In the genomic region with DNA sequence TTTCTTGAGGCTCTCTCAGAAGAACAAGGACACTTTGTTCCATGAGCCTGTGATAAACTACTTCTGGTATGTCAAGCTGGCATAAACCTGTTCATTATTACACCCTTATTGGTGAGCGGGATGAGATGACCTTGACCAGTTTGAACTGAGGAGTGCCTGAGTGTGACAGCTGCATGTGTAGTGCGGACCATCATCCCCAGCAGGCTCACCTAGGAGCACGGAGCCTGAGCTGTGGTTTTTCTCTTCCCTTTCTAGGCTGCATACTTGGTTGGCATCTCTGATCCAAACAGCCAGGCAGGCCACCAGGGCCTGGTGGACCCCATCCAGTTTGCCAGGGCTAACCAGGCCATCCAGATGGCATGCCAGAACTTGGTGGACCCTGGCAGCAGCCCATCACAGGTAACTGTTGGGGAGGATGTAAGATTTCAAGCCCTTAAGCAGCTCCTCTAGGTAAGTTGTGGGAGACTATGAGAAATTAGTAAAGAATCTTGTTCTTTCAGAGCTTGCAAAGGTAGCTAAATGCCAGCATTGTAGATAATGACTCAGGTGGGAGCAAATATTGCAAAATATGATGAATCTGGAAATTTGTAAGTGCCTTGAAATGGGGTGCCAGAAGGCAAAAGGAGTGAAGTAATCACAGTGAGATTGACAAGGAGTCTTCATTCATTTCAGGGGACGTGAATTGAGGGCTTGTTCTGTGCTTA, we compare ENCODE assay signal across 13 cellular contexts.
A peak's percentile ranks its signal among the peaks of the same experiment; 100 is the strongest.
DNase-seq lines count a peak whose midpoint lies in the region; ATAC-seq, FAIRE-seq and TF ChIP-seq lines count a peak whose summit lies in the region.
"Had no signal": no experiment of that assay in that cellular context is flagged by ENCODE, and none has a peak within 500 bp of the region (broad histone marks: within the 10 kb centered on the region; RNA-seq: fewer than 3 reads in every experiment).

No MANE protein-coding gene starts in this region.

- H3K4me1 Mint-ChIP-seq in natural killer cell, result no peaks in the 10 kb centered on the region

- H3K27me3 Mint-ChIP-seq in natural killer cell (ENCODE audit: low read depth in 2 of 2), result peaks cover 3 to 6% of the 10 kb centered on the region in 2 donors

- TF ChIP-seq POLR2A in GM12892 (IDR thresholded peaks at IDR 0.05; ENCODE audit: low read depth, low read length), result no peak

- H3K27ac Mint-ChIP-seq in natural killer cell, result no peak overlapping the region

- H3K27me3 ChIP-seq in RWPE2 (ENCODE audit: insufficient read depth, poor library complexity, severe bottlenecking), result no peaks in the 10 kb centered on the region
- H3K27me3 ChIP-seq: SJSA1 had no signal

- no peaks in the 10 kb centered on the region for H3K9me3 Mint-ChIP-seq in natural killer cell

- intact Hi-C loops in kidney (cut with DNase I), result no loop called here
- intact Hi-C loops in natural killer cell (cut with micrococcal nuclease), result no loop called here

- H3K4me3 Mint-ChIP-seq in natural killer cell, result no peak overlapping the region

- H3K27ac ChIP-seq in RWPE2 (ENCODE audit: poor library complexity, severe bottlenecking) (peak overlapping the region; percentile 94), kidney (ENCODE audit: low read depth in 2 of 2, low read length in 2 of 2) (peak overlapping the region; percentile 10 to 55), temporal lobe (ENCODE audit: low read depth, low read length) (peak overlapping the region; percentile 18)
- H3K27ac ChIP-seq: SJSA1 had no signal

- H3K36me3 ChIP-seq in RWPE2 (ENCODE audit: low read depth) (no peaks in the 10 kb centered on the region), kidney (ENCODE audit: control insufficient read depth in 1 of 2, insufficient read depth in 2 of 2, low read length in 2 of 2) (peaks cover 0 to 16% of the 10 kb centered on the region in 2 donors)
- H3K36me3 ChIP-seq: SJSA1 had no signal

- no peak for FAIRE-seq in kidney (lab: Jason Lieb, UNC)
- no peak for FAIRE-seq in GM12892 (lab: Jason Lieb, UNC)

- no peaks in the 10 kb centered on the region for H3K36me3 Mint-ChIP-seq in natural killer cell

- ATAC-seq in RWPE2 (ENCODE audit: low read depth), result peak; percentile 73
- ATAC-seq in natural killer cell, result no peak

- H3K9me3 ChIP-seq in RWPE2 (ENCODE audit: severe bottlenecking) (no peaks in the 10 kb centered on the region), kidney (ENCODE audit: control insufficient read depth in 1 of 2, low read length in 2 of 2) (no peaks in the 10 kb centered on the region)
- H3K9me3 ChIP-seq: SJSA1 had no signal

- H3K4me3 ChIP-seq in RWPE2 (ENCODE audit: severe bottlenecking), result no peak overlapping the region
- no peak overlapping the region for H3K4me3 ChIP-seq in kidney (ENCODE audit: low read length in 2 of 2)
- H3K4me3 ChIP-seq: SJSA1 had no signal

- TF ChIP-seq CTCF in RWPE2 (IDR thresholded peaks at IDR 0.05; ENCODE audit: poor library complexity, severe bottlenecking) (no peak), kidney (IDR thresholded peaks at IDR 0.05; ENCODE audit: borderline replicate concordance, extremely low read depth, insufficient read depth) (no peak), natural killer cell (IDR thresholded peaks at IDR 0.05) (no peak)

- H3K9ac ChIP-seq in kidney (ENCODE audit: low read length in 2 of 2), result no peak overlapping the region

- H3K4me1 ChIP-seq in RWPE2 (ENCODE audit: insufficient read depth, poor library complexity, severe bottlenecking), result peaks cover 45% of the 10 kb centered on the region
- peaks cover 14 to 17% of the 10 kb centered on the region in 2 donors for H3K4me1 ChIP-seq in kidney (ENCODE audit: control insufficient read depth in 1 of 2, insufficient read depth in 1 of 2, low read depth in 1 of 2, low read length in 2 of 2)

- peak; percentile 25 for DNase-seq in HPDE6-E6E7 (ENCODE audit: extremely low spot score)
- no peak for DNase-seq in RWPE2 (ENCODE audit: low spot score)
- DNase-seq in kidney, result no peak
- no peak for DNase-seq in natural killer cell
- no peak for DNase-seq in iPS-NIHi11 (ENCODE audit: low spot score)
- no peak for DNase-seq in GM12892 (ENCODE audit: insufficient read length)
- DNase-seq: GF-D8, MV-4-11, NCI-H1436 treated with DMSO at 0.1 percent for 48 hours, NCI-H2081 treated with DMSO at 0.1 percent for 48 hours, NCI-H524 had no signal

Comparison
In these comparisons a context has a peak if more than half of its experiments do, and no peak if none do; other contexts are left out.
1. H3K27ac ChIP-seq: peak in every context shown above with its lines; median percentile 94 in RWPE2; 32 in kidney; 18 in temporal lobe.